In the genomic region with DNA sequence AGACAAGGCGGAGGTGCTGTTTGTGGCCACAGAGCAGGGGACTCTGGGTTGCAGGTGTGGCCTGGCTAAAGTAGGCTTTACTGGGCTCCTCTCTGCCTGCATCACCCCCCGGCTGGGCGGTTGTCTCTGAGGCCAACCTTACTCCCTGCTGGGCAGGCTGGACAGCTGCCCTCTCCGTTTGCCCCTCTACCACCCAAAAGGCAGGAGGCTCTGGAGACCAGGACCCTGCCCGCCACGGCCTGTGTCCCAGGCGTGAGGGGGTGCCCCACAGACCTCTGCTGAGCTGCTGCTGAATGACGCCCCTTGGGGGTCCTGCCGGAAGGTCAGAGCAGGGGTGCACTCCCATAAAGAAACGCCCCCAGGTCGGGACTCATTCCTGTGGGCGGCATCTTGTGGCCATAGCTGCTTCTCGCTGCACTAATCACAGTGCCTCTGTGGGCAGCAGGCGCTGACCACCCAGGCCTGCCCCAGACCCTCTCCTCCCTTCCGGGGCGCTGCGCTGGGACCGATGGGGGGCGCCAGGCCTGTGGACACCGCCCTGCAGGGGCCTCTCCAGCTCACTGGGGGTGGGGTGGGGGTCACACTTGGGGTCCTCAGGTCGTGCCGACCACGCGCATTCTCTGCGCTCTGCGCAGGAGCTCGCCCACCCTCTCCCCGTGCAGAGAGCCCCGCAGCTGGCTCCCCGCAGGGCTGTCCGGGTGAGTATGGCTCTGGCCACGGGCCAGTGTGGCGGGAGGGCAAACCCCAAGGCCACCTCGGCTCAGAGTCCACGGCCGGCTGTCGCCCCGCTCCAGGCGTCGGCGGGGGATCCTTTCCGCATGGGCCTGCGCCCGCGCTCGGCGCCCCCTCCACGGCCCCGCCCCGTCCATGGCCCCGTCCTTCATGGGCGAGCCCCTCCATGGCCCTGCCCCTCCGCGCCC, we compare ENCODE assay signal across 8 cellular contexts. TPM values are rescaled to one million over a fixed set of nuclear protein-coding genes. Genes with fewer than 3 reads are reported as not detected.
A peak's percentile ranks its signal among the peaks of the same experiment; 100 is the strongest.
DNase-seq lines count a peak whose midpoint lies in the region; ATAC-seq, FAIRE-seq and TF ChIP-seq lines count a peak whose summit lies in the region.

No MANE protein-coding gene starts in this region.

- H3K36me3 Mint-ChIP-seq in activated naive CD8-positive, alpha-beta T cell treated with anti-CD3 and anti-CD28 coated beads, Interleukin-2, amount 10 ng/mL, durations not matched to agents 7 days and 5 days, result no peaks in the 10 kb centered on the region

- no peaks in the 10 kb centered on the region for H3K36me3 ChIP-seq in cardiac muscle cell
- H3K36me3 ChIP-seq in keratinocyte (ENCODE audit: control insufficient read depth in 2 of 2, extremely low read depth in 1 of 2, insufficient read depth in 2 of 2, low read length in 2 of 2), result no peaks in the 10 kb centered on the region
- no peaks in the 10 kb centered on the region for H3K36me3 ChIP-seq in thoracic aorta

- no peaks in the 10 kb centered on the region for H4K20me1 ChIP-seq in keratinocyte (ENCODE audit: control insufficient read depth, extremely low read depth, insufficient read depth, low read length)

- H3K9me3 ChIP-seq in cardiac muscle cell (ENCODE audit: low read depth), result no peaks in the 10 kb centered on the region
- H3K9me3 ChIP-seq in keratinocyte (ENCODE audit: control insufficient read depth, low read depth, low read length), result no peaks in the 10 kb centered on the region
- H3K9me3 ChIP-seq in thoracic aorta, result no peaks in the 10 kb centered on the region

- POLR2A ChIA-PET in activated naive CD8-positive, alpha-beta T cell treated with anti-CD3 and anti-CD28 coated beads, Interleukin-2, amount 10 ng/mL, durations not matched to agents 7 days and 5 days (lab: Charles Lee), result interaction anchor here (0.6 to 2.2 kb wide), 3 partner anchors 14 to 28 kb away, joined by 3 to 7 read pairs (median 7); no protein-coding TSS in a partner anchor

- H3K27ac ChIP-seq in cardiac muscle cell, result peak overlapping the region; percentile 62
- no peak overlapping the region for H3K27ac ChIP-seq in keratinocyte (ENCODE audit: control insufficient read depth, insufficient read depth, low read length)
- peak overlapping the region in 1 of 2 donors; percentile 38 for H3K27ac ChIP-seq in thoracic aorta

- peak in 1 of 2 donors; percentile 30 for DNase-seq in cardiac muscle cell (ENCODE audit: low read depth in 1 of 2, low spot score in 1 of 2)
- DNase-seq in Right ventricle myocardium inferior (ENCODE audit: missing footprints), result no peak
- no peak for DNase-seq in activated naive CD8-positive, alpha-beta T cell treated with anti-CD3 and anti-CD28 coated beads, Interleukin-2, amount 10 ng/mL, durations not matched to agents 7 days and 5 days
- DNase-seq in keratinocyte (ENCODE audit: low read depth, low spot score), result no peak
- DNase-seq in thoracic aorta (ENCODE audit: low spot score), result no peak
- no peak for DNase-seq in stimulated activated CD4-positive, alpha-beta T cell treated with anti-CD3 and anti-CD28 coated beads, Interleukin-2, amount 100 ng/mL, for 48 hours
- DNase-seq in NCI-H2196 treated with DMSO at 0.1 percent for 48 hours (lab: John Stamatoyannopoulos, UW; ENCODE audit: unreplicated experiment), result no peak

- H3K4me3 ChIP-seq in cardiac muscle cell, result peak overlapping the region; percentile 60
- H3K4me3 ChIP-seq in keratinocyte (ENCODE audit: control insufficient read depth in 2 of 3, extremely low read depth in 1 of 3, insufficient read depth in 2 of 3, low read depth in 1 of 3, low read length in 3 of 3), result peak overlapping the region; percentile 66 to 67 (median 66)
- peak overlapping the region; percentile 97 for H3K4me3 ChIP-seq in thoracic aorta

- no peak overlapping the region for H3K27ac Mint-ChIP-seq in activated naive CD8-positive, alpha-beta T cell treated with anti-CD3 and anti-CD28 coated beads, Interleukin-2, amount 10 ng/mL, durations not matched to agents 7 days and 5 days

- no peaks in the 10 kb centered on the region for H3K9me3 Mint-ChIP-seq in activated naive CD8-positive, alpha-beta T cell treated with anti-CD3 and anti-CD28 coated beads, Interleukin-2, amount 10 ng/mL, durations not matched to agents 7 days and 5 days

- dilution Hi-C loops in keratinocyte (cut with MboI; ENCODE audit: extremely low pct_ligation_motif_present, low sequenced_read_pairs), result no loop called here

- ATAC-seq in Right ventricle myocardium inferior, result no peak
- ATAC-seq in HG03280 (IDR thresholded peaks at IDR 0.05; ENCODE audit: unreplicated experiment), result peak; percentile 28
- ATAC-seq in activated naive CD8-positive, alpha-beta T cell treated with anti-CD3 and anti-CD28 coated beads, Interleukin-2, amount 10 ng/mL, durations not matched to agents 7 days and 5 days (ENCODE audit: low read depth), result peak; percentile 65
- no peak for ATAC-seq in thoracic aorta (ENCODE audit: insufficient number of reproducible peaks, low FRiP score, low read depth)

- TF ChIP-seq CTCF in cardiac muscle cell (IDR thresholded peaks at IDR 0.05; ENCODE audit: low read depth, low read length) (peak; percentile 25), keratinocyte (optimal IDR thresholded peaks at IDR 0.05 in 1 of 3, IDR thresholded peaks at IDR 0.05 in 1 of 3, conservative IDR thresholded peaks at IDR 0.05 in 1 of 3; ENCODE audit: extremely low read depth in 1 of 3, insufficient read depth in 2 of 3, low read length in 3 of 3) (peak in 1 of 3 experiments; percentile 37), thoracic aorta (IDR thresholded peaks at IDR 0.05) (no peak)

- FAIRE-seq in keratinocyte (lab: Jason Lieb, UNC), result no peak

- H3K4me1 ChIP-seq in cardiac muscle cell (ENCODE audit: low read depth) (peaks cover 15% of the 10 kb centered on the region), keratinocyte (ENCODE audit: control insufficient read depth, extremely low read depth, insufficient read depth, low read length) (peaks cover 8% of the 10 kb centered on the region), thoracic aorta (ENCODE audit: control insufficient read depth in 1 of 2, low read depth in 2 of 2) (peaks cover 9 to 16% of the 10 kb centered on the region in 2 donors)

- H3K4me3 Mint-ChIP-seq in activated naive CD8-positive, alpha-beta T cell treated with anti-CD3 and anti-CD28 coated beads, Interleukin-2, amount 10 ng/mL, durations not matched to agents 7 days and 5 days, result peak overlapping the region; percentile 16

- peak overlapping the region; percentile 49 for H3K9ac ChIP-seq in keratinocyte (ENCODE audit: control insufficient read depth, extremely low read depth, insufficient read depth, low read length)

- peaks cover 33% of the 10 kb centered on the region for H3K79me2 ChIP-seq in keratinocyte (ENCODE audit: control insufficient read depth, insufficient read depth, low read length)

- H3K27me3 Mint-ChIP-seq in activated naive CD8-positive, alpha-beta T cell treated with anti-CD3 and anti-CD28 coated beads, Interleukin-2, amount 10 ng/mL, durations not matched to agents 7 days and 5 days, result no peaks in the 10 kb centered on the region

- H3K27me3 ChIP-seq in cardiac muscle cell (no peaks in the 10 kb centered on the region), keratinocyte (ENCODE audit: control insufficient read depth, extremely low read depth, insufficient read depth, low read length) (no peaks in the 10 kb centered on the region), thoracic aorta (replicated peaks; ENCODE audit: insufficient read depth) (no peaks in the 10 kb centered on the region)

- H3K4me1 Mint-ChIP-seq in activated naive CD8-positive, alpha-beta T cell treated with anti-CD3 and anti-CD28 coated beads, Interleukin-2, amount 10 ng/mL, durations not matched to agents 7 days and 5 days, result peaks cover 18% of the 10 kb centered on the region

- peak overlapping the region; percentile 75 for H2AFZ ChIP-seq in keratinocyte (ENCODE audit: control insufficient read depth, low read length)

- peak overlapping the region; percentile 74 for H3K4me2 ChIP-seq in keratinocyte (ENCODE audit: control insufficient read depth, extremely low read depth, insufficient read depth, low read depth, low read length)

- no peaks in the 10 kb centered on the region for H3K9me1 ChIP-seq in keratinocyte (ENCODE audit: control insufficient read depth, extremely low read depth, insufficient read depth, low read length)

- intact Hi-C loops in Right ventricle myocardium inferior (cut with DNase I), result loop anchor here (10.0 kb wide), 1 partner anchor 539 kb away; a partner anchor contains a TSS

RNA-seq across cellular contexts. Expression of a gene that starts 0.9 kb away (rescaled TPM):
- not detected in 2 replicates for total RNA-seq in cardiac muscle cell
- polyA plus RNA-seq in cardiac muscle cell, result not detected in 2 replicates
- total RNA-seq in Right ventricle myocardium inferior, result not detected
- total RNA-seq in activated naive CD8-positive, alpha-beta T cell treated with anti-CD3 and anti-CD28 coated beads, Interleukin-2, amount 10 ng/mL, durations not matched to agents 7 days and 5 days, result not detected
- not detected in 3 replicates for polyA plus RNA-seq in keratinocyte
- not detected for polyA plus RNA-seq in keratinocyte (2011; ENCODE audit: low read depth)
- polyA plus RNA-seq in keratinocyte (2011; cell fraction: cytosol; rRNA removed), result not detected in 2 replicates
- polyA plus RNA-seq in keratinocyte (2011; cell fraction: nucleus; rRNA removed), result not detected in 2 replicates
- not detected in 2 replicates for polyA plus RNA-seq in keratinocyte (2012; ENCODE audit: low replicate concordance)
- not detected in 3 replicates for polyA minus RNA-seq in keratinocyte
- polyA minus RNA-seq in keratinocyte (2011; cell fraction: cytosol; rRNA and poly(A)+ RNA removed), result not detected
- not detected in 2 replicates for polyA minus RNA-seq in keratinocyte (2011; cell fraction: nucleus; rRNA and poly(A)+ RNA removed)
- total RNA-seq in thoracic aorta, result not detected

RNA-seq across cellular contexts. Expression of a gene that starts 1.1 kb away (rescaled TPM):
- total RNA-seq in cardiac muscle cell, result 27.4 and 38.6 TPM in 2 replicates
- polyA plus RNA-seq in cardiac muscle cell, result 9.7 and 11.4 TPM in 2 replicates
- 24.2 TPM for total RNA-seq in Right ventricle myocardium inferior
- total RNA-seq in activated naive CD8-positive, alpha-beta T cell treated with anti-CD3 and anti-CD28 coated beads, Interleukin-2, amount 10 ng/mL, durations not matched to agents 7 days and 5 days, result 10 to 100 TPM; 64.8 to 65.8 TPM
- polyA plus RNA-seq in keratinocyte, result 16.2 to 25.5 TPM (median 16.4 TPM) in 3 replicates
- polyA plus RNA-seq in keratinocyte (2011; ENCODE audit: low read depth), result 12.8 TPM
- 12.6 and 25.9 TPM in 2 replicates for polyA plus RNA-seq in keratinocyte (2011; cell fraction: cytosol; rRNA removed)
- 84.9 and 88.7 TPM in 2 replicates for polyA plus RNA-seq in keratinocyte (2011; cell fraction: nucleus; rRNA removed)
- 16.1 and 26.7 TPM in 2 replicates for polyA plus RNA-seq in keratinocyte (2012; ENCODE audit: low replicate concordance)
- polyA minus RNA-seq in keratinocyte, result 97.9 to 218 TPM (median 114 TPM) in 3 replicates
- polyA minus RNA-seq in keratinocyte (2011; cell fraction: cytosol; rRNA and poly(A)+ RNA removed), result 87.9 TPM
- 113 and 216 TPM in 2 replicates for polyA minus RNA-seq in keratinocyte (2011; cell fraction: nucleus; rRNA and poly(A)+ RNA removed)
- 10 to 100 TPM; 56.3 to 89.5 TPM for total RNA-seq in thoracic aorta

Comparison
In these comparisons a context has a peak if more than half of its experiments do, and no peak if none do; other contexts are left out.
1. ATAC-seq: peak in HG03280 (single experiment) and activated naive CD8-positive, alpha-beta T cell treated with anti-CD3 and anti-CD28 coated beads, Interleukin-2, amount 10 ng/mL, durations not matched to agents 7 days and 5 days (single experiment); none in Right ventricle myocardium inferior (single experiment) and thoracic aorta (single experiment).
2. Peak in every context shown above with its lines, with median percentiles within 50 percentile points of each other: H3K4me3 ChIP-seq.